Comparison of ENCODE assay signal across 12 cellular contexts in the genomic region with DNA sequence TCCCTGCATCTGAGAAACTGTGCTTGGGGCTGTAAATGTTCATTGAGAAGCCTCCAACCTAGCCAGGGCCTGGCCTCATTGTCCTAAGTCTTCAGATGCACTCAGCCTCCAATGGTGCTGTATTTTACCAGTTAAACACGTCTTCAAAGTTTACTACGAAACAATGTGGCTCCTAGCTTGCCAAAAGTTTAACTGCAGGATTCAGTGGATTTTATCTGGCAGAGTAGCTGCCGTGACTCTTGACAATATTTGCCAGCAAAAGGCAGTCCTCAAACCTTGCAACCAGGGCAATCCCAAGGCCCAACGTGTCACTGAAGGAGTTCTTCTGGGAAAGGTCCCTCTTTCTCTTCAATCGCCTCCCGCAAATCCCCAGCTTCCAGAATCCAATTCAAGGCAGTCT. TPM values are rescaled to one million over a fixed set of nuclear protein-coding genes. Genes with fewer than 3 reads are reported as not detected.
DNase-seq lines count a peak whose midpoint lies in the region; ATAC-seq and TF ChIP-seq lines count a peak whose summit lies in the region.
"Had no signal": no experiment of that assay in that cellular context is flagged by ENCODE, and none has a peak within 500 bp of the region (broad histone marks: within the 10 kb centered on the region; RNA-seq: fewer than 3 reads in every experiment).

No MANE protein-coding gene starts in this region.

- POLR2A ChIA-PET in MCF 10A (lab: Yijun Ruan, JAX) (interaction anchor here (0.6 to 3.6 kb wide), 16 partner anchors 12 to 1796 kb away, joined by 3 to 15 read pairs (median 4); no protein-coding TSS in a partner anchor), PC-3 (lab: Charles Lee; ENCODE audit: unreplicated experiment) (no interaction called here)

- no peak for ATAC-seq in PC-3
- no peak for ATAC-seq in activated T-cell treated with anti-CD3 and anti-CD28 coated beads, Interleukin-2, amount 50 U/mL, for 72 hours (replicated peaks in 1 of 2)

- intact Hi-C loops in MCF 10A (cut with micrococcal nuclease) = loop anchor here (1.0 to 5.0 kb wide), 4 partner anchors 137 to 588 kb away; no protein-coding TSS in a partner anchor
- intact Hi-C loops in mammary epithelial cell (cut with micrococcal nuclease) = loop anchor here (5.0 kb wide), 1 partner anchor 1223 kb away; no protein-coding TSS in a partner anchor
- intact Hi-C loops in PC-3 (cut with micrococcal nuclease) = loop anchor here (5.0 to 10.0 kb wide), 2 partner anchors 165 to 568 kb away; no protein-coding TSS in a partner anchor

- H3K9ac ChIP-seq in mammary epithelial cell (ENCODE audit: insufficient read depth, low read length) (no peak overlapping the region), PC-3 (ENCODE audit: low read length) (no peak overlapping the region)

- H3K9me3 Mint-ChIP-seq in MCF 10A (ENCODE audit: unreplicated experiment) (no peaks in the 10 kb centered on the region), neural crest cell (no peaks in the 10 kb centered on the region), type B pancreatic cell (no peaks in the 10 kb centered on the region)
- no peaks in the 10 kb centered on the region for H3K9me3 Mint-ChIP-seq in activated T-cell treated with anti-CD3 and anti-CD28 coated beads, Interleukin-2, amount 50 U/mL, for 72 hours

- H3K27ac Mint-ChIP-seq in MCF 10A (ENCODE audit: low read depth, unreplicated experiment) (peak overlapping the region; percentile 0), neural crest cell (ENCODE audit: unreplicated experiment) (no peak overlapping the region), type B pancreatic cell (no peak overlapping the region)
- H3K27ac Mint-ChIP-seq in activated T-cell treated with anti-CD3 and anti-CD28 coated beads, Interleukin-2, amount 50 U/mL, for 72 hours = no peak overlapping the region
- H3K27ac Mint-ChIP-seq: IgD-negative memory B cell had no signal

- peaks cover 13% of the 10 kb centered on the region for H3K4me1 ChIP-seq in mammary epithelial cell (ENCODE audit: insufficient read depth, low read length)
- peaks cover 14% of the 10 kb centered on the region; the same call in 1 of the 2 replicates for H3K4me1 ChIP-seq in PC-3 (ENCODE audit: insufficient read depth, low read length)

- no peak overlapping the region for H3K27ac ChIP-seq in mammary epithelial cell (ENCODE audit: insufficient read depth, low read depth, low read length)
- no peak overlapping the region for H3K27ac ChIP-seq in PC-3 (ENCODE audit: low read length)
- H3K27ac ChIP-seq in brain microvascular endothelial cell = no peak overlapping the region

- dilution Hi-C loops in mammary epithelial cell (cut with HindIII; ENCODE audit: low sequenced_read_pairs) = no loop called here

- TF ChIP-seq CTCF in MCF 10A (IDR thresholded peaks at IDR 0.05; ENCODE audit: unreplicated experiment) = no peak
- TF ChIP-seq CTCF in mammary epithelial cell (conservative IDR thresholded peaks at IDR 0.05 in 1 of 2, IDR thresholded peaks at IDR 0.05 in 1 of 2; ENCODE audit: extremely low read depth in 1 of 2, insufficient read depth in 1 of 2, low read depth in 1 of 2, low read length in 2 of 2) = no peak
- no peak for TF ChIP-seq CTCF in fibroblast of the aortic adventitia (IDR thresholded peaks at IDR 0.05; ENCODE audit: insufficient read depth, low read length)
- no peak for TF ChIP-seq CTCF in neural crest cell (conservative IDR thresholded peaks at IDR 0.05)
- no peak for TF ChIP-seq CTCF in type B pancreatic cell (conservative IDR thresholded peaks at IDR 0.05)
- TF ChIP-seq CTCF in PC-3 (conservative IDR thresholded peaks at IDR 0.05; ENCODE audit: low read depth, low read length) = no peak
- TF ChIP-seq CTCF in brain microvascular endothelial cell (IDR thresholded peaks at IDR 0.05; ENCODE audit: low read depth, low read length, missing control alignments) = no peak

- no peaks in the 10 kb centered on the region for H3K9me3 ChIP-seq in mammary epithelial cell (replicated peaks; ENCODE audit: insufficient read depth, low read length)
- no peaks in the 10 kb centered on the region for H3K9me3 ChIP-seq in PC-3 (ENCODE audit: low read length)

- peaks cover 56% of the 10 kb centered on the region for H3K4me1 Mint-ChIP-seq in MCF 10A (ENCODE audit: insufficient read depth, unreplicated experiment)
- peaks cover 5% of the 10 kb centered on the region for H3K4me1 Mint-ChIP-seq in neural crest cell
- peaks cover 6% of the 10 kb centered on the region for H3K4me1 Mint-ChIP-seq in type B pancreatic cell (ENCODE audit: unreplicated experiment)
- no peaks in the 10 kb centered on the region for H3K4me1 Mint-ChIP-seq in activated T-cell treated with anti-CD3 and anti-CD28 coated beads, Interleukin-2, amount 50 U/mL, for 72 hours (ENCODE audit: low read depth)

- in situ Hi-C loops in mammary epithelial cell (cut with MboI; ENCODE audit: low sequenced_read_pairs in 2 of 2) = loop anchor here in 1 of 2 donors (25.0 kb wide), 1 partner anchor 583 kb away; no protein-coding TSS in a partner anchor
- in situ Hi-C loops in brain microvascular endothelial cell (cut with HindIII; ENCODE audit: low pct_ligation_motif_present, low sequenced_read_pairs) = no loop called here

- DNase-seq in MCF 10A (ENCODE audit: unreplicated experiment) (peak; percentile 31), mammary epithelial cell (no peak), fibroblast of the aortic adventitia (ENCODE audit: low read depth) (peak; percentile 69), neural crest cell (ENCODE audit: low read depth, low spot score) (no peak), type B pancreatic cell (ENCODE audit: extremely low spot score, unreplicated experiment) (no peak), PC-3 (no peak), brain microvascular endothelial cell (no peak)
- no peak for DNase-seq in activated T-cell treated with anti-CD3 and anti-CD28 coated beads, Interleukin-2, amount 50 U/mL, for 72 hours
- DNase-seq: foreskin melanocyte, NCI-H2107, OCI-M1 had no signal

- no peaks in the 10 kb centered on the region for H3K9me2 ChIP-seq in PC-3 (replicated peaks; ENCODE audit: low read length)

- WGBS in mammary epithelial cell (ENCODE audit: low coverage, missing lambda C conversion rate) = 80% methylated on average over 6 of the region's 6 CpGs

- no peaks in the 10 kb centered on the region for H3K36me3 ChIP-seq in mammary epithelial cell (ENCODE audit: insufficient read depth, low read length)
- no peaks in the 10 kb centered on the region for H3K36me3 ChIP-seq in PC-3 (ENCODE audit: low read depth, low read length)
- no peaks in the 10 kb centered on the region for H3K36me3 ChIP-seq in brain microvascular endothelial cell (replicated peaks)

- H3K4me3 ChIP-seq in mammary epithelial cell (replicated peaks in 1 of 3; ENCODE audit: insufficient read depth in 1 of 3, low read depth in 2 of 3, low read length in 3 of 3) = no peak overlapping the region
- peak overlapping the region; percentile 81 for H3K4me3 ChIP-seq in fibroblast of the aortic adventitia (ENCODE audit: low read depth, low read length)
- H3K4me3 ChIP-seq in PC-3 (ENCODE audit: low read length) = no peak overlapping the region
- H3K4me3 ChIP-seq in brain microvascular endothelial cell (ENCODE audit: low read depth, low read length) = no peak overlapping the region

- peak overlapping the region; percentile 81 for H3K4me3 Mint-ChIP-seq in MCF 10A (ENCODE audit: unreplicated experiment)
- H3K4me3 Mint-ChIP-seq in neural crest cell = peak overlapping the region; percentile 73
- peak overlapping the region; percentile 84 for H3K4me3 Mint-ChIP-seq in type B pancreatic cell
- H3K4me3 Mint-ChIP-seq in activated T-cell treated with anti-CD3 and anti-CD28 coated beads, Interleukin-2, amount 50 U/mL, for 72 hours = no peak overlapping the region

- no peak overlapping the region for H2AFZ ChIP-seq in mammary epithelial cell (ENCODE audit: low read depth, low read length)
- no peak overlapping the region for H2AFZ ChIP-seq in PC-3 (ENCODE audit: low read length)

- H3K36me3 Mint-ChIP-seq in MCF 10A (ENCODE audit: insufficient read depth, unreplicated experiment) (peaks cover 28% of the 10 kb centered on the region), neural crest cell (ENCODE audit: low read depth) (no peaks in the 10 kb centered on the region), type B pancreatic cell (no peaks in the 10 kb centered on the region)
- H3K36me3 Mint-ChIP-seq in activated T-cell treated with anti-CD3 and anti-CD28 coated beads, Interleukin-2, amount 50 U/mL, for 72 hours (ENCODE audit: insufficient read depth in 2 of 2) = no peaks in the 10 kb centered on the region
- H3K36me3 Mint-ChIP-seq: IgD-negative memory B cell had no signal

- CTCF ChIA-PET in MCF 10A (lab: Yijun Ruan, JAX) (interaction anchor here (0.5 to 18.9 kb wide), 9 partner anchors 11 to 571 kb away, joined by 3 to 248 read pairs (median 4); no protein-coding TSS in a partner anchor), mammary epithelial cell (lab: Charles Lee; ENCODE audit: low non-redundant PET) (interaction anchor here (0.6 kb wide), 1 partner anchor 316 kb away, joined by 23 read pairs; no protein-coding TSS in a partner anchor), PC-3 (lab: Charles Lee) (no interaction called here)

- no peaks in the 10 kb centered on the region for H3K79me2 ChIP-seq in mammary epithelial cell (ENCODE audit: insufficient read depth, low read length)
- no peaks in the 10 kb centered on the region for H3K79me2 ChIP-seq in PC-3 (ENCODE audit: low read length)

- H3K27me3 Mint-ChIP-seq in MCF 10A (ENCODE audit: insufficient read depth, unreplicated experiment) (no peaks in the 10 kb centered on the region), neural crest cell (ENCODE audit: low read depth) (peaks cover 60% of the 10 kb centered on the region), type B pancreatic cell (peaks cover 60% of the 10 kb centered on the region)
- peaks cover 23% of the 10 kb centered on the region for H3K27me3 Mint-ChIP-seq in activated T-cell treated with anti-CD3 and anti-CD28 coated beads, Interleukin-2, amount 50 U/mL, for 72 hours (ENCODE audit: low read depth)

- no peak overlapping the region for H3K4me2 ChIP-seq in mammary epithelial cell (ENCODE audit: insufficient read depth, low read depth, low read length)
- H3K4me2 ChIP-seq in PC-3 (ENCODE audit: low read length) = no peak overlapping the region

- no peaks in the 10 kb centered on the region for H3F3A ChIP-seq in PC-3 (ENCODE audit: low read length, unreplicated experiment)

- H4K20me1 ChIP-seq in mammary epithelial cell (ENCODE audit: insufficient read depth, low read length) (no peaks in the 10 kb centered on the region), PC-3 (ENCODE audit: low read length) (no peaks in the 10 kb centered on the region)

- BruUV-seq in MCF 10A (replicated peaks; lab: Mats Ljungman, UMichigan) (TSS peak; percentile 29), mammary epithelial cell (replicated peaks; lab: Mats Ljungman, UMichigan) (no TSS peak), PC-3 (replicated peaks; lab: Mats Ljungman, UMichigan) (no TSS peak)

- H3K27me3 ChIP-seq in mammary epithelial cell (ENCODE audit: insufficient read depth, low read length) (no peaks in the 10 kb centered on the region), PC-3 (ENCODE audit: low read length) (peaks cover 21% of the 10 kb centered on the region; the same call in 1 of the 2 replicates), brain microvascular endothelial cell (replicated peaks) (no peaks in the 10 kb centered on the region)

RNA-seq across cellular contexts. Expression of gene PID1, which starts 1.1 kb away (rescaled TPM):
- total RNA-seq in MCF 10A (2022) (123 and 211 TPM in 2 replicates), mammary epithelial cell (1 to 10 TPM in 1 of 2 donors, under 1 TPM in 1; 0.52 to 1.2 TPM), fibroblast of the aortic adventitia (ENCODE audit: low replicate concordance) (0.57 and 13.0 TPM in 2 replicates), neural crest cell (0.34 and 0.91 TPM in 2 replicates), type B pancreatic cell (ENCODE audit: low replicate concordance) (0.79 and 0.92 TPM in 2 replicates), PC-3 (2014; rRNA removed) (0.84 and 1.8 TPM in 2 replicates)
- polyA plus RNA-seq in mammary epithelial cell = 1.3 TPM
- not detected for polyA minus RNA-seq in mammary epithelial cell
- not detected for total RNA-seq in activated T-cell treated with anti-CD3 and anti-CD28 coated beads, Interleukin-2, amount 50 U/mL, for 72 hours
- polyA plus RNA-seq: IgD-negative memory B cell had no signal

Comparison
In these comparisons a context has a peak if more than half of its experiments do, and no peak if none do; other contexts are left out.
1. DNase-seq: peak in MCF 10A (single experiment) and fibroblast of the aortic adventitia (single experiment); none in mammary epithelial cell (single experiment), neural crest cell (single experiment), type B pancreatic cell (single experiment), PC-3 (single experiment), brain microvascular endothelial cell (single experiment) and activated T-cell treated with anti-CD3 and anti-CD28 coated beads, Interleukin-2, amount 50 U/mL, for 72 hours (0 of 2).
2. H3K4me3 Mint-ChIP-seq: peak in MCF 10A (single experiment), neural crest cell (single experiment) and type B pancreatic cell (single experiment); none in activated T-cell treated with anti-CD3 and anti-CD28 coated beads, Interleukin-2, amount 50 U/mL, for 72 hours (0 of 2).